ENCODE assay signal across 8 cellular contexts in genomic region chr6:144216668-144217218, GRCh38.
A peak's percentile ranks its signal among the peaks of the same experiment; 100 is the strongest.
DNase-seq lines count a peak whose midpoint lies in the region; TF ChIP-seq lines count a peak whose summit lies in the region.

No MANE protein-coding gene starts in this region.

- H3K4me2 ChIP-seq in mesendoderm (ENCODE audit: low read length): peak overlapping the region; percentile 47

- H3K27ac ChIP-seq in mesendoderm (ENCODE audit: low read depth, low read length) (no peak overlapping the region), urinary bladder (ENCODE audit: low read depth) (no peak overlapping the region)

- DNase-seq in NCI-H345 treated with DMSO at 0.1 percent for 48 hours (lab: John Stamatoyannopoulos, UW; ENCODE audit: unreplicated experiment) (peak; percentile 65), NCI-H345 (lab: John Stamatoyannopoulos, UW) (no peak), HFFc6 (peak; percentile 94), NOMO-1 treated with DMSO at 0.1 percent for 48 hours (lab: John Stamatoyannopoulos, UW; ENCODE audit: unreplicated experiment) (peak; percentile 50), chondrocyte (ENCODE audit: low spot score) (no peak), mesendoderm (no peak), DMS153 treated with DMSO at 0.1 percent for 48 hours (lab: John Stamatoyannopoulos, UW; ENCODE audit: unreplicated experiment) (no peak)

- H2BK5ac ChIP-seq in mesendoderm (ENCODE audit: low read length): no peak overlapping the region

- peak overlapping the region; percentile 88 for H3K56ac ChIP-seq in mesendoderm (ENCODE audit: low read length)

- H3K9me3 Mint-ChIP-seq in HFFc6 (peaks cover 11% of the 10 kb centered on the region), chondrocyte (ENCODE audit: low read depth) (peaks cover 9% of the 10 kb centered on the region)

- H3K4me1 ChIP-seq in mesendoderm (ENCODE audit: control insufficient read depth, low read depth, low read length): no peaks in the 10 kb centered on the region
- no peaks in the 10 kb centered on the region for H3K4me1 ChIP-seq in urinary bladder (ENCODE audit: insufficient read depth)

- H2BK120ac ChIP-seq in mesendoderm (ENCODE audit: low read depth, low read length): no peak overlapping the region

- H3K27me3 Mint-ChIP-seq in HFFc6 (ENCODE audit: insufficient read depth) (peaks cover 4% of the 10 kb centered on the region), chondrocyte (ENCODE audit: low read depth) (no peaks in the 10 kb centered on the region)

- WGBS in mesendoderm (ENCODE audit: extremely low coverage, insufficient coverage, low lambda C conversion rate): no CpG with 5 or more reads among the region's 18 CpGs
- WGBS in urinary bladder: 3% methylated on average over 18 of the region's 18 CpGs

- H3K4me3 Mint-ChIP-seq in HFFc6 (peak overlapping the region; percentile 94), chondrocyte (ENCODE audit: unreplicated experiment) (peak overlapping the region; percentile 89)

- no peak overlapping the region for H3K23ac ChIP-seq in mesendoderm (ENCODE audit: low read length)

- peak overlapping the region; percentile 83 for H3K9ac ChIP-seq in mesendoderm (ENCODE audit: low read length)

- peaks cover 46% of the 10 kb centered on the region for H3K4me1 Mint-ChIP-seq in HFFc6 (ENCODE audit: low read depth)
- peaks cover 37% of the 10 kb centered on the region for H3K4me1 Mint-ChIP-seq in chondrocyte (ENCODE audit: low read depth)

- no peak overlapping the region for H3K4ac ChIP-seq in mesendoderm (ENCODE audit: low read depth, low read length)

- no peak overlapping the region for H2BK15ac ChIP-seq in mesendoderm (replicated peaks; ENCODE audit: low read depth)

- H3K79me2 ChIP-seq in mesendoderm (ENCODE audit: control insufficient read depth, insufficient read depth, low read length): no peaks in the 10 kb centered on the region

- H4K5ac ChIP-seq in mesendoderm (ENCODE audit: low read length): no peak overlapping the region

- no peak overlapping the region for H4K8ac ChIP-seq in mesendoderm (ENCODE audit: low read depth, low read length)

- 0 out of 2 replicates have a peak, but pooled peaks cover 7% of the 10 kb centered on the region for H3K36me3 Mint-ChIP-seq in HFFc6 (ENCODE audit: low read depth)
- no peaks in the 10 kb centered on the region for H3K36me3 Mint-ChIP-seq in chondrocyte (ENCODE audit: low read depth)

- H2AK5ac ChIP-seq in mesendoderm (ENCODE audit: low read length): no peak overlapping the region

- H3K4me3 ChIP-seq in mesendoderm (ENCODE audit: low read length): peak overlapping the region; percentile 84
- peak overlapping the region; percentile 50 for H3K4me3 ChIP-seq in urinary bladder (ENCODE audit: low read depth, low read length)

- no peaks in the 10 kb centered on the region for H3K27me3 ChIP-seq in mesendoderm (ENCODE audit: insufficient read depth, low read length, poor library complexity)

- peak overlapping the region; percentile 96 for H3K18ac ChIP-seq in mesendoderm (ENCODE audit: low read length)

- H3K36me3 ChIP-seq in mesendoderm (ENCODE audit: control insufficient read depth, insufficient read depth, low read length): no peaks in the 10 kb centered on the region
- H3K36me3 ChIP-seq in urinary bladder (ENCODE audit: insufficient read depth): no peaks in the 10 kb centered on the region

- H3K27ac Mint-ChIP-seq in HFFc6 (peak overlapping the region; percentile 90), chondrocyte (ENCODE audit: unreplicated experiment) (peak overlapping the region; percentile 96)

- H3K79me1 ChIP-seq in mesendoderm (ENCODE audit: low read length): no peaks in the 10 kb centered on the region

- no peak for TF ChIP-seq CTCF in HFFc6 (IDR thresholded peaks at IDR 0.05)
- peak; percentile 16 for TF ChIP-seq CTCF in chondrocyte (IDR thresholded peaks at IDR 0.05)

Comparison
In these comparisons a context has a peak if more than half of its experiments do, and no peak if none do; other contexts are left out.
1. DNase-seq: peak in NCI-H345 treated with DMSO at 0.1 percent for 48 hours (single experiment), HFFc6 (single experiment) and NOMO-1 treated with DMSO at 0.1 percent for 48 hours (single experiment); none in NCI-H345 (single experiment), chondrocyte (single experiment), mesendoderm (single experiment) and DMS153 treated with DMSO at 0.1 percent for 48 hours (single experiment).